Comparison of ENCODE assay signal across 11 cellular contexts in the genomic region with DNA sequence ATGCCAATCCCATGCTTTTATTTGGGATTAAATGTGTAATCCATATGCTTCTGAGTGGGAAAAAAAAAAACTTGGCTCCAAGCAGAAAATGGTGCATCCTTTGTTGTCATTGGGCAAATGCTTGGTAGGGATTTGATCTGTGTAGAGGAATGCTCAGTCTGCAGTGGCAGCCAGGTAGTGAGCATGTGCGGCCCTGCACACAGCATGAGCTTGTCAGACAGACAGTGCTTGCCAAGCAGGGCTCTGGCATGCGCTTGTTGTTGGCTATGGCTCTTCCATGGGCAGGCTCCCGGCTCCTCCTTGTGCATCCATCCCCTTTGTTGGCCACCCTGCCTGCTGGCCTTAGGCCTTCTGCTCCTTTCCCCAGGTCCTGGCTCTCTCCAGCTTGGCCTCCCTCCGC.
"Had no signal": no experiment of that assay in that cellular context is flagged by ENCODE, and none has a peak within 500 bp of the region (broad histone marks: within the 10 kb centered on the region; RNA-seq: fewer than 3 reads in every experiment).

No MANE protein-coding gene starts in this region.

- H3K27me3 ChIP-seq: brain microvascular endothelial cell, pancreas, right lobe of liver, suprapubic skin, upper lobe of right lung had no signal

- ATAC-seq: activated CD4-positive, CD25-positive, alpha-beta regulatory T cell treated with anti-CD3 and anti-CD28 coated beads, Interleukin-2, amount 50 U/mL, for 24 hours; activated CD8-positive, alpha-beta memory T cell treated with anti-CD3 and anti-CD28 coated beads, Interleukin-2, amount 10 ng/mL, durations not matched to agents 7 days and 5 days; activated T-cell treated with anti-CD3 and anti-CD28 coated beads, Interleukin-2, amount 50 U/mL, for 4 hours; pancreas; upper lobe of right lung had no signal

- DNase-seq: activated CD4-positive, alpha-beta T cell treated with anti-CD3 and anti-CD28 coated beads, Interleukin-2, amount 50 U/mL, for 4 hours; activated CD8-positive, alpha-beta memory T cell treated with anti-CD3 and anti-CD28 coated beads, Interleukin-2, amount 10 ng/mL, durations not matched to agents 7 days and 5 days; activated gamma-delta T cell; activated T-cell treated with anti-CD3 and anti-CD28 coated beads, Interleukin-2, amount 50 U/mL, for 4 hours; brain microvascular endothelial cell; pancreas; stimulated activated naive CD4-positive, alpha-beta T cell; upper lobe of right lung had no signal

- H3K4me3 ChIP-seq: pancreas, right lobe of liver, suprapubic skin, upper lobe of right lung had no signal

- H3K9me3 ChIP-seq: pancreas, right lobe of liver, suprapubic skin, upper lobe of right lung had no signal

- H3K36me3 ChIP-seq: brain microvascular endothelial cell, pancreas, right lobe of liver, suprapubic skin, upper lobe of right lung had no signal

- H3K4me1 ChIP-seq: pancreas, right lobe of liver, suprapubic skin, upper lobe of right lung had no signal

- H3K27ac ChIP-seq: brain microvascular endothelial cell, pancreas, right lobe of liver, suprapubic skin, upper lobe of right lung had no signal
